7 cellular contexts compared by ENCODE assay signal in the genomic region with DNA sequence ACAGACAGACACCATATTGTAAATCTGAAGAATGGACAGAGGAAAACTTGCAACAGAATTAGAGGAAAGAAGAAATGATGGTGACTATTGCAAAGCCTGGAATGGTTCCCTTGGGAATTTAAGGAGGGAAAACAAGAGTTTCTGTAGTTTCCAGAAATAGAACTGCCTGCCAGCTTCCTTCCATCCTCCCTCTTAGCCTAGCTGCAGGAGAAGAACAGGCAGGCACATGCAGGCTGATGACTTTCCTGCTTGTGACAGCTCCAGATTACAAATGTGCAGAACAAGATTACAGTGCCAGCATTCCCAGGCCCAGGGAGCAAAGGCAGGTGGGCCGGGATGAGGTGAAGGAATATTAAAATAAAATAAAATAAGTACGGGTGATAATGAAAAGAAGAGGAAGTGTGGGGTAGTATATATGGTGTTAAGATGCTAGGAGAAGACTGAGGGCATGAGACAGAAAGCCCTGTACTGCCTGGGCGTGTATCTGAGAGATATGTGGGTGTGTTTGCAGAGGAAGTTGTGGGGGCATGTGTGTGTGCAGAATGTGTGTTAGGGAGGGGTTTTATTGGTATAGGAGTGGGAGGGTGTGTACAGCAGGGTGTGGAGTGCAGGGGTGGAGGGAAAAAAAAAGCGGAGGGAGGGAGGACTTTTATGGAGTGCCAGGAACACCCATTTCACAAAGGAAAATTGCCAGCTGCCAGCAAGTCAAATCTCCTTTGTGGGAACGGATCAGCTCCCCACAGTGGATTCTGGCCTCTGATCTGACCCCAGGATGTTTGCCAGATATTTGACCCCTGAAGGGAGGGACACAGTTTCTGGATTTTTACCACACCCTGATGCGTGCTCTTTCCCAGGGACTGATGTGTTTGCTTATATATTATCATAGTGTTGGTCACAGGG. TPM values are rescaled to one million over a fixed set of nuclear protein-coding genes. Genes with fewer than 3 reads are reported as not detected.
DNase-seq lines count a peak whose midpoint lies in the region; ATAC-seq and TF ChIP-seq lines count a peak whose summit lies in the region.

No MANE protein-coding gene starts in this region.

- H3K9me3 ChIP-seq in neural progenitor cell (ENCODE audit: low read depth) = no peaks in the 10 kb centered on the region

- peak overlapping the region; percentile 48 to 51 for H3K4me3 Mint-ChIP-seq in effector memory CD8-positive, alpha-beta T cell
- no peak overlapping the region for H3K4me3 Mint-ChIP-seq in neural progenitor cell

- H3K9me3 Mint-ChIP-seq in effector memory CD8-positive, alpha-beta T cell = no peaks in the 10 kb centered on the region
- H3K9me3 Mint-ChIP-seq in neural progenitor cell = no peaks in the 10 kb centered on the region

- no peaks in the 10 kb centered on the region for H3K27me3 Mint-ChIP-seq in effector memory CD8-positive, alpha-beta T cell
- peaks cover 4% of the 10 kb centered on the region for H3K27me3 Mint-ChIP-seq in neural progenitor cell (ENCODE audit: insufficient read depth, low read depth)

- H3K4me2 ChIP-seq in neural progenitor cell = no peak overlapping the region

- H3K27ac ChIP-seq in neural progenitor cell = no peak overlapping the region

- H3K36me3 Mint-ChIP-seq in effector memory CD8-positive, alpha-beta T cell (ENCODE audit: insufficient read depth) = no peaks in the 10 kb centered on the region
- no peaks in the 10 kb centered on the region for H3K36me3 Mint-ChIP-seq in neural progenitor cell

- H3K4me3 ChIP-seq in neural progenitor cell = no peak overlapping the region

- H4K20me1 ChIP-seq in neural progenitor cell (ENCODE audit: low read depth) = no peaks in the 10 kb centered on the region

- H3K4me1 ChIP-seq in neural progenitor cell = no peaks in the 10 kb centered on the region

- no peaks in the 10 kb centered on the region for H3F3A ChIP-seq in neural progenitor cell (ENCODE audit: low read depth)

- no peaks in the 10 kb centered on the region for H3K36me3 ChIP-seq in neural progenitor cell

- no peak overlapping the region for H2AFZ ChIP-seq in neural progenitor cell (replicated peaks)

- peak overlapping the region; percentile 66 to 68 for H3K27ac Mint-ChIP-seq in effector memory CD8-positive, alpha-beta T cell
- H3K27ac Mint-ChIP-seq in neural progenitor cell = peak overlapping the region; percentile 33

- no peak overlapping the region for H3K9ac ChIP-seq in neural progenitor cell

- DNase-seq in NCI-H226 = peak; percentile 71
- peak in 1 of 3 experiments; percentile 17 for DNase-seq in effector memory CD8-positive, alpha-beta T cell
- DNase-seq in neural progenitor cell (ENCODE audit: low spot score) = no peak
- no peak for DNase-seq in posterior vena cava (ENCODE audit: low spot score)
- no peak for DNase-seq in C1 segment of cervical spinal cord (lab: John Stamatoyannopoulos, UW)
- no peak for DNase-seq in GM19240 (ENCODE audit: insufficient read length, low spot score)

- ATAC-seq in GM21825 (IDR thresholded peaks at IDR 0.05; ENCODE audit: unreplicated experiment) = peak; percentile 45
- peak; percentile 90 for ATAC-seq in effector memory CD8-positive, alpha-beta T cell (replicated peaks)

- intact Hi-C loops in posterior vena cava (cut with DNase I) = loop anchor here in 1 of 2 donors (1.0 kb wide), 1 partner anchor 30 kb away; no protein-coding TSS in a partner anchor

- peaks cover 31 to 40% of the 10 kb centered on the region in 2 donors for H3K4me1 Mint-ChIP-seq in effector memory CD8-positive, alpha-beta T cell (ENCODE audit: low read depth in 2 of 2)
- peaks cover 12% of the 10 kb centered on the region for H3K4me1 Mint-ChIP-seq in neural progenitor cell

- no peaks in the 10 kb centered on the region for H3K79me2 ChIP-seq in neural progenitor cell (ENCODE audit: low read depth)

- no peak for TF ChIP-seq CTCF in neural progenitor cell (IDR thresholded peaks at IDR 0.05)

- no peaks in the 10 kb centered on the region for H3K27me3 ChIP-seq in neural progenitor cell

RNA-seq across cellular contexts. Expression of a gene that starts 43.9 kb away (rescaled TPM):
- total RNA-seq in neural progenitor cell (ENCODE audit: low replicate concordance) = 3.9 and 13.8 TPM in 2 replicates
- 1 to 10 TPM; 5.0 to 6.8 TPM for total RNA-seq in posterior vena cava
